Comparison of ENCODE assay signal across 1 cellular context in the genomic region with DNA sequence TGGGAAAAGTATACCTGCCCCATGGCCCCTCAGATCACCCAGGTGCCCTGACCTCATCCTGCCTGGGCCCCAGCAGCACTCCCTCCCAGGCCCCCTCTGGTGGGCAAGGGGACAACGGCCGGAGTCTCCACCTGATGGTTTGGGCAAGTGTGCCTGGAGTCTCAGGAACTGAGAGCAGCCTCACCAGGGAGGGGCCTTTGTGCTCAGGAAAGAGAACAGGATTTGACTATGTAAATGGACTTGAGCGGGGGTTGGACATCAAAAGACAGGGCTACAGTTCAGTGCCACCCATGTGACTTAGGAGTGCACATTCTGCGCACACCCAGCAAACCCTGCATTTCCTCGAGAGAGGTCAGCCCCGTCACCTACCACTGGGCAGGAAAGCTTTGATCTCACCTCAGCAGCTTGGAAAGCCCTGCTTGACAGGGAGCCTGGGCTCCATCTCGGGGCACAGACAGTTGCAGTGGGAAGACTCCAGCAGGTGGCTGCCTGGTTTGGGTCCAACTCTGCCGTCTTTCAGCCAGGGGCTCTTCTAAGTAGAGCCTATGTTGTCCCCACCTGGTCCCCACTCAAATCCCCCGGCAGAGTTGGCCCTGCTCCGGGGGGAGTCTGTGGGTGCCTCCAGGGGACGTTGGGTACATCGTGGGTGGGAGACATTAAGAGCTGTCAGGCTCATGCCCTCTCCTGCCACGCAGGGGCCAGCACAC.
TF ChIP-seq lines count a peak whose summit lies in the region.

No MANE protein-coding gene starts in this region.

TF ChIP-seq in HepG2, 621 proteins besides CTCF, POLR2A, EP300 and RAD21 (continues in another document):
- TF ChIP-seq, protein P1, sequence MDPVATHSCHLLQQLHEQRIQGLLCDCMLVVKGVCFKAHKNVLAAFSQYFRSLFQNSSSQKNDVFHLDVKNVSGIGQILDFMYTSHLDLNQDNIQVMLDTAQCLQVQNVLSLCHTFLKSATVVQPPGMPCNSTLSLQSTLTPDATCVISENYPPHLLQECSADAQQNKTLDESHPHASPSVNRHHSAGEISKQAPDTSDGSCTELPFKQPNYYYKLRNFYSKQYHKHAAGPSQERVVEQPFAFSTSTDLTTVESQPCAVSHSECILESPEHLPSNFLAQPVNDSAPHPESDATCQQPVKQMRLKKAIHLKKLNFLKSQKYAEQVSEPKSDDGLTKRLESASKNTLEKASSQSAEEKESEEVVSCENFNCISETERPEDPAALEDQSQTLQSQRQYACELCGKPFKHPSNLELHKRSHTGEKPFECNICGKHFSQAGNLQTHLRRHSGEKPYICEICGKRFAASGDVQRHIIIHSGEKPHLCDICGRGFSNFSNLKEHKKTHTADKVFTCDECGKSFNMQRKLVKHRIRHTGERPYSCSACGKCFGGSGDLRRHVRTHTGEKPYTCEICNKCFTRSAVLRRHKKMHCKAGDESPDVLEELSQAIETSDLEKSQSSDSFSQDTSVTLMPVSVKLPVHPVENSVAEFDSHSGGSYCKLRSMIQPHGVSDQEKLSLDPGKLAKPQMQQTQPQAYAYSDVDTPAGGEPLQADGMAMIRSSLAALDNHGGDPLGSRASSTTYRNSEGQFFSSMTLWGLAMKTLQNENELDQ (CRISPR knock-in tag; IDR thresholded peaks at IDR 0.05; ENCODE audit: borderline replicate concordance), result 0 out of 2 replicates have a peak, but pooled peaks have one; percentile 12
- TF ChIP-seq ZSCAN22 (CRISPR knock-in tag; IDR thresholded peaks at IDR 0.05) (no peak), ZZZ3 (CRISPR knock-in tag; IDR thresholded peaks at IDR 0.05; ENCODE audit: borderline replicate concordance) (no peak; the same call in 1 of the 2 replicates), ZNF772 (CRISPR knock-in tag; IDR thresholded peaks at IDR 0.05) (peak; percentile 96), AGO1 (IDR thresholded peaks at IDR 0.05; ENCODE audit: low read depth, low read length, poor library complexity, severe bottlenecking) (peak; percentile 26), ELF3 (CRISPR knock-in tag; IDR thresholded peaks at IDR 0.05) (peak; percentile 97), NONO (IDR thresholded peaks at IDR 0.05) (no peak), NONO (CRISPR knock-in tag; conservative IDR thresholded peaks at IDR 0.05) (peak; percentile 75), MED8 (CRISPR knock-in tag; IDR thresholded peaks at IDR 0.05; ENCODE audit: insufficient replicate concordance) (no peak), ZNF546 (CRISPR knock-in tag; conservative IDR thresholded peaks at IDR 0.05) (no peak), PHB2 (IDR thresholded peaks at IDR 0.05; ENCODE audit: partially characterized antibody) (no peak), ZNF615 (CRISPR knock-in tag; IDR thresholded peaks at IDR 0.05; ENCODE audit: borderline replicate concordance) (peak; percentile 77; the same call in 1 of the 2 replicates), FOXO1 (CRISPR knock-in tag; IDR thresholded peaks at IDR 0.05) (peak; percentile 88), ZNF550 (CRISPR knock-in tag; IDR thresholded peaks at IDR 0.05; ENCODE audit: borderline replicate concordance) (peak; percentile 79; the same call in 1 of the 2 replicates), RFX1 (IDR thresholded peaks at IDR 0.05) (no peak), ZNF460 (CRISPR knock-in tag; IDR thresholded peaks at IDR 0.05; ENCODE audit: borderline replicate concordance) (peak; percentile 66; the same call in 1 of the 2 replicates), MAZ (IDR thresholded peaks at IDR 0.05; ENCODE audit: borderline replicate concordance, low read depth, low read length) (no peak; the same call in 1 of the 2 replicates), MAZ (CRISPR knock-in tag; IDR thresholded peaks at IDR 0.05; ENCODE audit: low read depth) (peak; percentile 82; the same call in 1 of the 2 replicates), GTF3A (CRISPR knock-in tag; conservative IDR thresholded peaks at IDR 0.05) (no peak), NR2C2 (CRISPR knock-in tag; IDR thresholded peaks at IDR 0.05; ENCODE audit: borderline replicate concordance) (peak; percentile 25; the same call in 1 of the 2 replicates), NKX3-1 (CRISPR knock-in tag; IDR thresholded peaks at IDR 0.05) (0 out of 2 replicates have a peak, but pooled peaks have one; percentile 32), ZIK1 (CRISPR knock-in tag; IDR thresholded peaks at IDR 0.05; ENCODE audit: borderline replicate concordance, low read depth) (peak; percentile 40; the same call in 1 of the 2 replicates), RXRA (CRISPR knock-in tag; IDR thresholded peaks at IDR 0.05) (peak; percentile 97), HMG20B (CRISPR knock-in tag; conservative IDR thresholded peaks at IDR 0.05) (peak; percentile 86), MAFF (IDR thresholded peaks at IDR 0.05; ENCODE audit: low read depth, low read length) (0 out of 2 replicates have a peak, but pooled peaks have one; percentile 28), RORA (CRISPR knock-in tag; IDR thresholded peaks at IDR 0.05) (no peak), ZNF652 (CRISPR knock-in tag; IDR thresholded peaks at IDR 0.05; ENCODE audit: borderline replicate concordance, low read depth) (no peak), ZNF232 (CRISPR knock-in tag; IDR thresholded peaks at IDR 0.05; ENCODE audit: borderline replicate concordance) (0 out of 2 replicates have a peak, but pooled peaks have one; percentile 53), NFYB (CRISPR knock-in tag; IDR thresholded peaks at IDR 0.05) (no peak), ZNF577 (CRISPR knock-in tag; IDR thresholded peaks at IDR 0.05; ENCODE audit: borderline replicate concordance, low read depth) (no peak), IRF2 (CRISPR knock-in tag; IDR thresholded peaks at IDR 0.05) (peak; percentile 98), ZNF788 (CRISPR knock-in tag; IDR thresholded peaks at IDR 0.05; ENCODE audit: borderline replicate concordance) (peak; percentile 95), REPIN1 (CRISPR knock-in tag; IDR thresholded peaks at IDR 0.05; ENCODE audit: borderline replicate concordance, low read depth) (peak; percentile 76; the same call in 1 of the 2 replicates), FOXA3 (CRISPR knock-in tag; IDR thresholded peaks at IDR 0.05) (peak; percentile 91), ZNF773 (CRISPR knock-in tag; IDR thresholded peaks at IDR 0.05; ENCODE audit: borderline replicate concordance) (no peak), GABPB1 (CRISPR knock-in tag; IDR thresholded peaks at IDR 0.05) (peak; percentile 44), ZBTB42 (CRISPR knock-in tag; IDR thresholded peaks at IDR 0.05) (peak; percentile 89; the same call in 1 of the 2 replicates), SMAD1 (CRISPR knock-in tag; IDR thresholded peaks at IDR 0.05; ENCODE audit: borderline replicate concordance, low read depth) (peak; percentile 73; the same call in 1 of the 2 replicates), ATF7 (IDR thresholded peaks at IDR 0.05) (no peak), ATF7 (CRISPR knock-in tag; IDR thresholded peaks at IDR 0.05) (peak; percentile 63; the same call in 1 of the 2 replicates), ZBTB8A (CRISPR knock-in tag; IDR thresholded peaks at IDR 0.05; ENCODE audit: borderline replicate concordance, low read depth) (no peak), HNRNPLL (IDR thresholded peaks at IDR 0.05; ENCODE audit: low read depth, low read length, poor library complexity, severe bottlenecking) (peak; percentile 41), ZNF619 (CRISPR knock-in tag; IDR thresholded peaks at IDR 0.05) (peak; percentile 67; the same call in 1 of the 2 replicates)
- TF ChIP-seq, protein P2, sequence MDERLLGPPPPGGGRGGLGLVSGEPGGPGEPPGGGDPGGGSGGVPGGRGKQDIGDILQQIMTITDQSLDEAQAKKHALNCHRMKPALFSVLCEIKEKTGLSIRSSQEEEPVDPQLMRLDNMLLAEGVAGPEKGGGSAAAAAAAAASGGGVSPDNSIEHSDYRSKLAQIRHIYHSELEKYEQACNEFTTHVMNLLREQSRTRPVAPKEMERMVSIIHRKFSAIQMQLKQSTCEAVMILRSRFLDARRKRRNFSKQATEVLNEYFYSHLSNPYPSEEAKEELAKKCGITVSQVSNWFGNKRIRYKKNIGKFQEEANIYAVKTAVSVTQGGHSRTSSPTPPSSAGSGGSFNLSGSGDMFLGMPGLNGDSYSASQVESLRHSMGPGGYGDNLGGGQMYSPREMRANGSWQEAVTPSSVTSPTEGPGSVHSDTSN (CRISPR knock-in tag; IDR thresholded peaks at IDR 0.05), result no peak; the same call in 1 of the 2 replicates
- TF ChIP-seq, protein P3, sequence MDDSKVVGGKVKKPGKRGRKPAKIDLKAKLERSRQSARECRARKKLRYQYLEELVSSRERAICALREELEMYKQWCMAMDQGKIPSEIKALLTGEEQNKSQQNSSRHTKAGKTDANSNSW (CRISPR knock-in tag; IDR thresholded peaks at IDR 0.05; ENCODE audit: borderline replicate concordance), result no peak
- TF ChIP-seq, protein P4, sequence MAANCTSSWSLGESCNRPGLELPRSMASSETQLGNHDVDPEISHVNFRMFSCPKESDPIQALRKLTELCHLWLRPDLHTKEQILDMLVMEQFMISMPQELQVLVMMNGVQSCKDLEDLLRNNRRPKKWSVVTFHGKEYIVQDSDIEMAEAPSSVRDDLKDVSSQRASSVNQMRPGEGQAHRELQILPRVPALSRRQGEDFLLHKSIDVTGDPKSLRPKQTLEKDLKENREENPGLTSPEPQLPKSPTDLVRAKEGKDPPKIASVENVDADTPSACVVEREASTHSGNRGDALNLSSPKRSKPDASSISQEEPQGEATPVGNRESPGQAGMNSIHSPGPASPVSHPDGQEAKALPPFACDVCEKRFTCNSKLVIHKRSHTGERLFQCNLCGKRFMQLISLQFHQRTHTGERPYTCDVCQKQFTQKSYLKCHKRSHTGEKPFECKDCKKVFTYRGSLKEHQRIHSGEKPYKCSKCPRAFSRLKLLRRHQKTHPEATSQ (CRISPR knock-in tag; IDR thresholded peaks at IDR 0.05; ENCODE audit: borderline replicate concordance), result peak; percentile 80; the same call in 1 of the 2 replicates
- TF ChIP-seq, protein P5, sequence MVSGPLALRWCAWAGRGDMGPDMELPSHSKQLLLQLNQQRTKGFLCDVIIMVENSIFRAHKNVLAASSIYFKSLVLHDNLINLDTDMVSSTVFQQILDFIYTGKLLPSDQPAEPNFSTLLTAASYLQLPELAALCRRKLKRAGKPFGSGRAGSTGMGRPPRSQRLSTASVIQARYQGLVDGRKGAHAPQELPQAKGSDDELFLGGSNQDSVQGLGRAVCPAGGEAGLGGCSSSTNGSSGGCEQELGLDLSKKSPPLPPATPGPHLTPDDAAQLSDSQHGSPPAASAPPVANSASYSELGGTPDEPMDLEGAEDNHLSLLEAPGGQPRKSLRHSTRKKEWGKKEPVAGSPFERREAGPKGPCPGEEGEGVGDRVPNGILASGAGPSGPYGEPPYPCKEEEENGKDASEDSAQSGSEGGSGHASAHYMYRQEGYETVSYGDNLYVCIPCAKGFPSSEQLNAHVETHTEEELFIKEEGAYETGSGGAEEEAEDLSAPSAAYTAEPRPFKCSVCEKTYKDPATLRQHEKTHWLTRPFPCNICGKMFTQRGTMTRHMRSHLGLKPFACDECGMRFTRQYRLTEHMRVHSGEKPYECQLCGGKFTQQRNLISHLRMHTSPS (CRISPR knock-in tag; IDR thresholded peaks at IDR 0.05; ENCODE audit: low read depth), result peak; percentile 94
- TF ChIP-seq, protein P6, sequence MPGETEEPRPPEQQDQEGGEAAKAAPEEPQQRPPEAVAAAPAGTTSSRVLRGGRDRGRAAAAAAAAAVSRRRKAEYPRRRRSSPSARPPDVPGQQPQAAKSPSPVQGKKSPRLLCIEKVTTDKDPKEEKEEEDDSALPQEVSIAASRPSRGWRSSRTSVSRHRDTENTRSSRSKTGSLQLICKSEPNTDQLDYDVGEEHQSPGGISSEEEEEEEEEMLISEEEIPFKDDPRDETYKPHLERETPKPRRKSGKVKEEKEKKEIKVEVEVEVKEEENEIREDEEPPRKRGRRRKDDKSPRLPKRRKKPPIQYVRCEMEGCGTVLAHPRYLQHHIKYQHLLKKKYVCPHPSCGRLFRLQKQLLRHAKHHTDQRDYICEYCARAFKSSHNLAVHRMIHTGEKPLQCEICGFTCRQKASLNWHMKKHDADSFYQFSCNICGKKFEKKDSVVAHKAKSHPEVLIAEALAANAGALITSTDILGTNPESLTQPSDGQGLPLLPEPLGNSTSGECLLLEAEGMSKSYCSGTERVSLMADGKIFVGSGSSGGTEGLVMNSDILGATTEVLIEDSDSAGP (CRISPR knock-in tag; IDR thresholded peaks at IDR 0.05; ENCODE audit: borderline replicate concordance), result peak; percentile 89
- TF ChIP-seq, protein P7, sequence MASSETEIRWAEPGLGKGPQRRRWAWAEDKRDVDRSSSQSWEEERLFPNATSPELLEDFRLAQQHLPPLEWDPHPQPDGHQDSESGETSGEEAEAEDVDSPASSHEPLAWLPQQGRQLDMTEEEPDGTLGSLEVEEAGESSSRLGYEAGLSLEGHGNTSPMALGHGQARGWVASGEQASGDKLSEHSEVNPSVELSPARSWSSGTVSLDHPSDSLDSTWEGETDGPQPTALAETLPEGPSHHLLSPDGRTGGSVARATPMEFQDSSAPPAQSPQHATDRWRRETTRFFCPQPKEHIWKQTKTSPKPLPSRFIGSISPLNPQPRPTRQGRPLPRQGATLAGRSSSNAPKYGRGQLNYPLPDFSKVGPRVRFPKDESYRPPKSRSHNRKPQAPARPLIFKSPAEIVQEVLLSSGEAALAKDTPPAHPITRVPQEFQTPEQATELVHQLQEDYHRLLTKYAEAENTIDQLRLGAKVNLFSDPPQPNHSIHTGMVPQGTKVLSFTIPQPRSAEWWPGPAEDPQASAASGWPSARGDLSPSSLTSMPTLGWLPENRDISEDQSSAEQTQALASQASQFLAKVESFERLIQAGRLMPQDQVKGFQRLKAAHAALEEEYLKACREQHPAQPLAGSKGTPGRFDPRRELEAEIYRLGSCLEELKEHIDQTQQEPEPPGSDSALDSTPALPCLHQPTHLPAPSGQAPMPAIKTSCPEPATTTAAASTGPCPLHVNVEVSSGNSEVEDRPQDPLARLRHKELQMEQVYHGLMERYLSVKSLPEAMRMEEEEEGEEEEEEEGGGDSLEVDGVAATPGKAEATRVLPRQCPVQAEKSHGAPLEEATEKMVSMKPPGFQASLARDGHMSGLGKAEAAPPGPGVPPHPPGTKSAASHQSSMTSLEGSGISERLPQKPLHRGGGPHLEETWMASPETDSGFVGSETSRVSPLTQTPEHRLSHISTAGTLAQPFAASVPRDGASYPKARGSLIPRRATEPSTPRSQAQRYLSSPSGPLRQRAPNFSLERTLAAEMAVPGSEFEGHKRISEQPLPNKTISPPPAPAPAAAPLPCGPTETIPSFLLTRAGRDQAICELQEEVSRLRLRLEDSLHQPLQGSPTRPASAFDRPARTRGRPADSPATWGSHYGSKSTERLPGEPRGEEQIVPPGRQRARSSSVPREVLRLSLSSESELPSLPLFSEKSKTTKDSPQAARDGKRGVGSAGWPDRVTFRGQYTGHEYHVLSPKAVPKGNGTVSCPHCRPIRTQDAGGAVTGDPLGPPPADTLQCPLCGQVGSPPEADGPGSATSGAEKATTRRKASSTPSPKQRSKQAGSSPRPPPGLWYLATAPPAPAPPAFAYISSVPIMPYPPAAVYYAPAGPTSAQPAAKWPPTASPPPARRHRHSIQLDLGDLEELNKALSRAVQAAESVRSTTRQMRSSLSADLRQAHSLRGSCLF (CRISPR knock-in tag; IDR thresholded peaks at IDR 0.05; ENCODE audit: borderline replicate concordance), result no peak
